Comparison of ENCODE assay signal across 15 cellular contexts in the genomic region with DNA sequence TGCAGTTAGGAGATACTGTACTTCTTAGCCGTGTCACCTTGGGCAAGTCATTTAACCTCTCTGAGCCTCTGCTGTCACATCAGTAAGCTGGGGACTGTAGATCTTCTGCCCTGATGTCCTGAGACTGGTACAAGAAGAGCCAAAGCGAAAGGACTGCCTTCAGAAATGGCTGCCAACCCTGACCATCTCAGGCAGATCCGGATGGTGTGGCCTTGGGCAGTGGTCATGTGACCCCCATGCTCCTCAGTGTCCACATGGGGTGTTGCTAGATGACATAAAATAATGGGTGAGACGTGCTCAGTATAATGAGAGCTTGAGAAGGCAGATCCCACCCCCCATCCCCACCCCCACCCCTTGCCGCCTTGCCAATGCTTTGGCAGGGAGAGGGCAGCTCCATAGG.
DNase-seq lines count a peak whose midpoint lies in the region; ATAC-seq, FAIRE-seq and TF ChIP-seq lines count a peak whose summit lies in the region.
"Had no signal": no experiment of that assay in that cellular context is flagged by ENCODE, and none has a peak within 500 bp of the region (broad histone marks: within the 10 kb centered on the region; RNA-seq: fewer than 3 reads in every experiment).

No MANE protein-coding gene starts in this region.

- DNase-seq in HepG2 (ENCODE audit: low spot score) (no peak), right cardiac atrium (no peak), putamen (ENCODE audit: low spot score) (peak; percentile 38), DMS53 (lab: John Stamatoyannopoulos, UW) (no peak), mesenteric fat pad (ENCODE audit: low spot score) (no peak)
- DNase-seq: DMS153; IMR-90; islet precursor cell; NK-92 treated with Interleukin-12 subunit alpha and Interleukin-12 subunit beta, amount 100 ng/mL, for 24 hours; stimulated activated CD4-positive, alpha-beta T cell treated with anti-CD3 and anti-CD28 coated beads, Interleukin-4, amount 100 ng/mL, for 4 hours; SW 1271 had no signal

- no TSS peak for BruUV-seq in HepG2 (replicated peaks; lab: Mats Ljungman, UMichigan)

- peak overlapping the region; percentile 75 to 78 for H3K27ac ChIP-seq in liver (ENCODE audit: low read depth in 1 of 2, low read length in 2 of 2)
- H3K27ac ChIP-seq in HepG2 (ENCODE audit: extremely low read length, insufficient read depth, low read length) = no peak overlapping the region
- H3K27ac ChIP-seq in right cardiac atrium (ENCODE audit: low read length) = peak overlapping the region; percentile 85

- TF ChIP-seq RAD21 in liver (IDR thresholded peaks at IDR 0.05) (no peak), HepG2 (CRISPR knock-in tag; IDR thresholded peaks at IDR 0.05) (no peak)

- H3K79me2 ChIP-seq in HepG2 (ENCODE audit: insufficient read depth, low read length) = no peaks in the 10 kb centered on the region

- no peak overlapping the region for H2AFZ ChIP-seq in HepG2 (ENCODE audit: low read length)

- no peaks in the 10 kb centered on the region for H3K27me3 ChIP-seq in liver (ENCODE audit: control insufficient read depth in 4 of 4, insufficient read depth in 4 of 4, low read length in 3 of 4)
- no peaks in the 10 kb centered on the region; a peak in 2 of 5 replicates for H3K27me3 ChIP-seq in HepG2 (ENCODE audit: control insufficient read depth in 1 of 2, insufficient read depth in 2 of 2, low read length in 2 of 2)
- no peaks in the 10 kb centered on the region for H3K27me3 ChIP-seq in right cardiac atrium (ENCODE audit: control insufficient read depth, insufficient read depth)

- ATAC-seq in HepG2 (no peak), right cardiac atrium (peak; percentile 17 to 44), GM18498 (IDR thresholded peaks at IDR 0.05; ENCODE audit: unreplicated experiment) (no peak), HG03442 (IDR thresholded peaks at IDR 0.05; ENCODE audit: unreplicated experiment) (no peak)
- ATAC-seq: GM12878 had no signal

- FAIRE-seq in HepG2 (lab: Jason Lieb, UNC) = no peak
- FAIRE-seq: GM12878 had no signal

- WGBS in liver = 41% methylated on average over 5 of the region's 5 CpGs
- WGBS in HepG2 (ENCODE audit: low lambda C conversion rate) = 20% methylated on average over 1 of the region's 5 CpGs
- WGBS in right cardiac atrium = 70% methylated on average over 5 of the region's 5 CpGs

- H3K9ac ChIP-seq in liver (ENCODE audit: low read depth in 1 of 2, low read length in 2 of 2) = no peak overlapping the region
- H3K9ac ChIP-seq in HepG2 (ENCODE audit: insufficient read depth, low read depth, low read length) = no peak overlapping the region

- TF ChIP-seq POLR2A in HepG2 (IDR thresholded peaks at IDR 0.05; ENCODE audit: insufficient read depth in 1 of 2, low read depth in 2 of 2, low read length in 2 of 2) = no peak

- H3K9me3 ChIP-seq in liver (ENCODE audit: control insufficient read depth in 4 of 4, low read length in 3 of 4) (no peaks in the 10 kb centered on the region), HepG2 (ENCODE audit: low read length) (no peaks in the 10 kb centered on the region), right cardiac atrium (ENCODE audit: control insufficient read depth, low read length) (no peaks in the 10 kb centered on the region)

- H3K4me2 ChIP-seq in HepG2 (ENCODE audit: low read depth, low read length) = no peak overlapping the region

- CTCF ChIA-PET in HepG2 (lab: Yijun Ruan, JAX; ENCODE audit: low intra/inter-chr PET ratio, low total read pairs) = no interaction called here

- TF ChIP-seq CTCF in liver (IDR thresholded peaks at IDR 0.05; ENCODE audit: low read depth, low read length, missing input control) = no peak
- no peak for TF ChIP-seq CTCF in HepG2 (CRISPR knock-in tag; IDR thresholded peaks at IDR 0.05)

- in situ Hi-C loops in HepG2 (cut with HindIII; ENCODE audit: extremely low pct_ligation_motif_present, low pct_unique_long_range_greater_than_20kb) = no loop called here

- no peaks in the 10 kb centered on the region for H4K20me1 ChIP-seq in HepG2 (ENCODE audit: insufficient read depth, low read length)

- POLR2A ChIA-PET in HepG2 (lab: Yijun Ruan, JAX) = no interaction called here

- H3K36me3 ChIP-seq in liver (ENCODE audit: control insufficient read depth in 4 of 4, insufficient read depth in 3 of 4, low read depth in 1 of 4, low read length in 3 of 4) (no peaks in the 10 kb centered on the region), HepG2 (replicated peaks in 1 of 2; ENCODE audit: control insufficient read depth in 1 of 2, insufficient read depth in 2 of 2, low read length in 2 of 2) (no peaks in the 10 kb centered on the region)

- H3K4me1 ChIP-seq in liver (ENCODE audit: control insufficient read depth in 4 of 4, insufficient read depth in 4 of 4, low read length in 3 of 4) (peaks cover 5 to 41% (median 22%) of the 10 kb centered on the region in 4 donors), HepG2 (ENCODE audit: insufficient read depth, low read length) (no peaks in the 10 kb centered on the region), right cardiac atrium (ENCODE audit: control insufficient read depth, insufficient read depth, low read length) (peaks cover 7% of the 10 kb centered on the region)

- H3K4me3 ChIP-seq in liver (ENCODE audit: low read depth in 1 of 3, low read length in 3 of 3) (peak overlapping the region in 1 of 3 donors; percentile 20), HepG2 (replicated peaks in 1 of 3; ENCODE audit: insufficient read depth in 1 of 3, low read depth in 2 of 3, low read length in 3 of 3) (no peak overlapping the region), right cardiac atrium (ENCODE audit: low read length) (no peak overlapping the region)
- H3K4me3 ChIP-seq: GM12878 had no signal

- TF ChIP-seq EP300 in HepG2 (IDR thresholded peaks at IDR 0.05; ENCODE audit: low read depth in 2 of 2, low read length in 2 of 2) (no peak), HepG2 (CRISPR knock-in tag; IDR thresholded peaks at IDR 0.05; ENCODE audit: borderline replicate concordance) (no peak)

- intact Hi-C loops in HepG2 (cut with micrococcal nuclease; ENCODE audit: unreplicated experiment) (no loop called here), right cardiac atrium (cut with DNase I) (no loop called here)

TF ChIP-seq in liver, 16 proteins besides CTCF, POLR2A, EP300 and RAD21:
- TF ChIP-seq MAX (IDR thresholded peaks at IDR 0.05) = no peak
- TF ChIP-seq, protein P1, sequence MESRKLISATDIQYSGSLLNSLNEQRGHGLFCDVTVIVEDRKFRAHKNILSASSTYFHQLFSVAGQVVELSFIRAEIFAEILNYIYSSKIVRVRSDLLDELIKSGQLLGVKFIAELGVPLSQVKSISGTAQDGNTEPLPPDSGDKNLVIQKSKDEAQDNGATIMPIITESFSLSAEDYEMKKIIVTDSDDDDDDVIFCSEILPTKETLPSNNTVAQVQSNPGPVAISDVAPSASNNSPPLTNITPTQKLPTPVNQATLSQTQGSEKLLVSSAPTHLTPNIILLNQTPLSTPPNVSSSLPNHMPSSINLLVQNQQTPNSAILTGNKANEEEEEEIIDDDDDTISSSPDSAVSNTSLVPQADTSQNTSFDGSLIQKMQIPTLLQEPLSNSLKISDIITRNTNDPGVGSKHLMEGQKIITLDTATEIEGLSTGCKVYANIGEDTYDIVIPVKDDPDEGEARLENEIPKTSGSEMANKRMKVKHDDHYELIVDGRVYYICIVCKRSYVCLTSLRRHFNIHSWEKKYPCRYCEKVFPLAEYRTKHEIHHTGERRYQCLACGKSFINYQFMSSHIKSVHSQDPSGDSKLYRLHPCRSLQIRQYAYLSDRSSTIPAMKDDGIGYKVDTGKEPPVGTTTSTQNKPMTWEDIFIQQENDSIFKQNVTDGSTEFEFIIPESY (IDR thresholded peaks at IDR 0.05) = no peak
- no peak for TF ChIP-seq EGR1 (IDR thresholded peaks at IDR 0.05; ENCODE audit: low read depth in 2 of 2)

TF ChIP-seq in HepG2, 621 proteins besides CTCF, POLR2A, EP300 and RAD21:
- TF ChIP-seq PRDM15 (CRISPR knock-in tag; IDR thresholded peaks at IDR 0.05) (no peak), SMAD9 (CRISPR knock-in tag; IDR thresholded peaks at IDR 0.05) (no peak)

Comparison
In these comparisons a context has a peak if more than half of its experiments do, and no peak if none do; other contexts are left out.
1. ATAC-seq: peak in right cardiac atrium (2 of 2); none in HepG2 (single experiment), GM18498 (single experiment) and HG03442 (single experiment).